In the genomic region with DNA sequence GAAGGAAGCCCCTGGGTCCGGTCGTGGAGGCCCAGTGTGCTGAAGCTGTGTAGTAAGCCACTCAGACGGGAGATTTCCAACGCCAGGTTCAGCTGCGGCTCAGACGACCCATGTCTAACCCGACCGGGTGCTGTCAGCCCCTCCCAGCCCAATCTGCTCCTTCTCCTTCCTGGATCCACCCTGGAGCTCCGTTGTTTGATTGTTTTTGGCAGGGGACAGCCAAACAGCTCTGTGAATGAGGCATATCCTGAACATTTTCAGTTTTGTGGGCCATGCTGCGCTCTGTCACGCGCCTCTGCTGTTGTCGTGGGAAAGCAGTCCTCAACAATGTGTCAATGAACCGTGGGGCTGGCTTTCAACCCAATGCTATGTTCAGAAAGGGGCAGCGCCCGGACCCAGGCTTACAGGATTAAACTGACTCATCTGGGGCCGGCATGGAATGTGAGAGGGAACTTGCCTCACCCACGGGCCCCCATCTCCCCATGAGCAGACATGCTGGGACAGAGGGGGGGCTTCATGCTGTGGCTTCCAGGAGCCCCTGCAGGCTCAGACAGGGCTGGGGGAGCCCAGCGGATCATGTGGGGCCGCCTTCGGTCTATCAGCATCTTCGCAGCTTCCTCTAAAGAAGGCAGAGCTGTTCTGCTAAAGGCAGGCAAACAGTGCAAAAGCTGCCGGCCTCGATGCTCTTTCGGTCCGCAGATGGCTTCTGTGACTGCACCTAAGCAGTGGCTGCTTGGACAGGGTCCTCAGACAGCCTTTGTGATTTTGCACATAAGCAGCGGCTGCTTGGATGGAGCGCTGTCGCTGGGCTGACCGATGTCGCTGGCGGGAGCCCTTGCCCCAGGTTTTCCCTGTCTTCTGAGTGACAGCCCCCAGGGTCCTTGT, we compare ENCODE assay signal across 9 cellular contexts.
A peak's percentile ranks its signal among the peaks of the same experiment; 100 is the strongest.
DNase-seq lines count a peak whose midpoint lies in the region; TF ChIP-seq lines count a peak whose summit lies in the region.
"Had no signal": no experiment of that assay in that cellular context is flagged by ENCODE, and none has a peak within 500 bp of the region (broad histone marks: within the 10 kb centered on the region; RNA-seq: fewer than 3 reads in every experiment).

No MANE protein-coding gene starts in this region.

- no peak for TF ChIP-seq CTCF in PC-9 (conservative IDR thresholded peaks at IDR 0.05)

- H3K9me3 ChIP-seq in PC-9 (ENCODE audit: insufficient read depth, low read depth) (no peaks in the 10 kb centered on the region), mucosa of rectum (ENCODE audit: control insufficient read depth in 2 of 2, low read length in 2 of 2) (no peaks in the 10 kb centered on the region)

- H3K9me2 ChIP-seq in PC-9 (ENCODE audit: insufficient read depth) = no peaks in the 10 kb centered on the region

- peak overlapping the region; percentile 44 to 56 for H3K9ac ChIP-seq in mucosa of rectum (ENCODE audit: low read depth in 1 of 2, low read length in 2 of 2)

- no peak overlapping the region for H2AFZ ChIP-seq in PC-9

- POLR2A ChIA-PET in PC-9 (lab: Charles Lee; ENCODE audit: unreplicated experiment) = interaction anchor here (0.6 to 1.6 kb wide), 3 partner anchors 13 to 261 kb away, joined by 4 to 12 read pairs (median 6); no protein-coding TSS in a partner anchor

- DNase-seq in AG08395 (ENCODE audit: low spot score) (peak; percentile 91), PC-9 (peak in 1 of 2 experiments; percentile 77), fibroblast of gingiva (ENCODE audit: low read depth) (peak; percentile 40), SKM-1 (lab: John Stamatoyannopoulos, UW; ENCODE audit: unreplicated experiment) (no peak), GM19240 (ENCODE audit: insufficient read length, low spot score) (no peak)
- DNase-seq in activated CD4-positive, alpha-beta T cell treated with anti-CD3 and anti-CD28 coated beads for 48 hours = no peak
- DNase-seq in activated CD4-positive, CD25-positive, alpha-beta regulatory T cell (lab: John Stamatoyannopoulos, UW) = no peak
- DNase-seq: activated gamma-delta T cell had no signal

- BruUV-seq in PC-9 (replicated peaks; lab: Mats Ljungman, UMichigan) = no TSS peak

- no peaks in the 10 kb centered on the region for H3K79me2 ChIP-seq in PC-9 (ENCODE audit: low read depth)

- H3K27me3 ChIP-seq in PC-9 (ENCODE audit: insufficient read depth, low read depth) = no peaks in the 10 kb centered on the region
- H3K27me3 ChIP-seq in mucosa of rectum (ENCODE audit: control insufficient read depth in 2 of 2, insufficient read depth in 2 of 2, low read length in 2 of 2) = no peaks in the 10 kb centered on the region

- H3K36me3 ChIP-seq in PC-9 (ENCODE audit: low read depth) (no peaks in the 10 kb centered on the region), mucosa of rectum (ENCODE audit: control insufficient read depth in 2 of 2, insufficient read depth in 2 of 2, low read length in 2 of 2) (no peaks in the 10 kb centered on the region)

- H3K27ac ChIP-seq in PC-9 (peak overlapping the region; percentile 68), mucosa of rectum (ENCODE audit: low read depth in 2 of 2, low read length in 2 of 2) (no peak overlapping the region)

- H4K20me1 ChIP-seq in PC-9 (ENCODE audit: insufficient read depth) = no peaks in the 10 kb centered on the region

- intact Hi-C loops in PC-9 (cut with micrococcal nuclease; ENCODE audit: unreplicated experiment) = loop anchor here (2.0 to 5.0 kb wide), 2 partner anchors 14 to 53 kb away; no protein-coding TSS in a partner anchor

- H3K4me1 ChIP-seq in PC-9 (replicated peaks; ENCODE audit: insufficient read depth) = peaks cover 48% of the 10 kb centered on the region
- H3K4me1 ChIP-seq in mucosa of rectum (ENCODE audit: control insufficient read depth in 2 of 2, insufficient read depth in 2 of 2, low read length in 2 of 2) = peaks cover 10 to 19% of the 10 kb centered on the region in 2 donors

- CTCF ChIA-PET in PC-9 (lab: Charles Lee) = interaction anchor here (0.6 to 0.7 kb wide), 2 partner anchors 13 to 103 kb away, joined by 3 to 4 read pairs; no protein-coding TSS in a partner anchor

- H3F3A ChIP-seq in PC-9 (ENCODE audit: insufficient read depth, low read depth) = peaks cover 9% of the 10 kb centered on the region

- H3K4me3 ChIP-seq in PC-9 (no peak overlapping the region), mucosa of rectum (ENCODE audit: low read length in 2 of 2) (peak overlapping the region; percentile 21 to 53)

- H3K4me2 ChIP-seq in PC-9 = peak overlapping the region; percentile 67

Comparison
In these comparisons a context has a peak if more than half of its experiments do, and no peak if none do; other contexts are left out.
1. DNase-seq: peak in AG08395 (single experiment) and fibroblast of gingiva (single experiment); none in activated CD4-positive, alpha-beta T cell treated with anti-CD3 and anti-CD28 coated beads for 48 hours (single experiment), activated CD4-positive, CD25-positive, alpha-beta regulatory T cell (0 of 4), SKM-1 (single experiment) and GM19240 (single experiment).